Comparison of ENCODE assay signal across 8 cellular contexts in the genomic region with DNA sequence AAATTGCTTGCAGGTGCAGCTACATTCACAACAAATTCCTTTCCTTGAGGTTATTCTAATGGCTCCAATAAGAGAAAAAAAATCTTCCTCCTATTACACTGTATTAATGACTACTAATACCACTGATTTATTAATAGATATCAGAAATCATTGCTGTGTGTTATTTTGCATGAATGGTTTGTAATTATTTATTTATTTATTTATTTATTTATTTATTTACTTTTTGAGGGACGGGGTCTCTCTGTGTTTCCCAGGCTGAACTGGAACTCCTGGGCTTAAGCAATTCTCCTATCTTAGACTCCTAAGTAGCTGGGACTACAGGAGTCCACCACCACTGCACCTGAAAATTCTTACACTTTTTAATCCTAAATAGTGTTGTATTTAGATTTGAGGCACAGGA.
"Had no signal": no experiment of that assay in that cellular context is flagged by ENCODE, and none has a peak within 500 bp of the region (broad histone marks: within the 10 kb centered on the region; RNA-seq: fewer than 3 reads in every experiment).

No MANE protein-coding gene starts in this region.

- H3K4me2 ChIP-seq: KMS-11 had no signal

- FAIRE-seq: HepG2, HTR-8/SVneo, K562 had no signal

- ATAC-seq: HepG2, K562 had no signal

- DNase-seq: IMR-90, KBM-7, KG1 had no signal

- H3K27ac ChIP-seq: HL-60, KMS-11 had no signal

- H3K4me3 ChIP-seq: K562 had no signal
